Comparison of ENCODE assay signal across 8 cellular contexts in genomic region chr16:28188085-28188916, GRCh38. TPM values are rescaled to one million over a fixed set of nuclear protein-coding genes. Genes with fewer than 3 reads are reported as not detected.
DNase-seq lines count a peak whose midpoint lies in the region; ATAC-seq lines count a peak whose summit lies in the region.

No MANE protein-coding gene starts in this region.

- H3K4me1 ChIP-seq in BLaER1 treated with 17β-estradiol and CSF1 and Interleukin-3, amounts not matched to agents 10 nM and 100 nM: peaks cover 19 to 100% (median 58%) of the 10 kb centered on the region in 10 experiments
- no peaks in the 10 kb centered on the region; the same call in 1 of the 2 replicates for H3K4me1 ChIP-seq in SJCRH30

- peak overlapping the region; percentile 56 for H3K4me3 Mint-ChIP-seq in activated naive CD8-positive, alpha-beta T cell treated with anti-CD3 and anti-CD28 coated beads, Interleukin-2, amount 50 U/mL, for 24 hours

- peak overlapping the region in 9 of 11 experiments; percentile 39 to 93 (median 76); a peak in 17 of 22 replicates for H3K27ac ChIP-seq in BLaER1 treated with 17β-estradiol and CSF1 and Interleukin-3, amounts not matched to agents 10 nM and 100 nM
- H3K27ac ChIP-seq in SJCRH30: no peak overlapping the region

- H3K27ac Mint-ChIP-seq in activated naive CD8-positive, alpha-beta T cell treated with anti-CD3 and anti-CD28 coated beads, Interleukin-2, amount 50 U/mL, for 24 hours: peak overlapping the region; percentile 90

- peak overlapping the region in 10 of 11 experiments; percentile 4 to 94 (median 54); a peak in 16 of 22 replicates for H3K4me2 ChIP-seq in BLaER1 treated with 17β-estradiol and CSF1 and Interleukin-3, amounts not matched to agents 10 nM and 100 nM

- H4K20me1 ChIP-seq in BLaER1 treated with 17β-estradiol and CSF1 and Interleukin-3, amounts not matched to agents 10 nM and 100 nM: peaks cover 0 to 100% (median 90%) of the 10 kb centered on the region in 11 experiments; a peak in 19 of 22 replicates

- peaks cover 4% of the 10 kb centered on the region for H3K9me3 Mint-ChIP-seq in activated naive CD8-positive, alpha-beta T cell treated with anti-CD3 and anti-CD28 coated beads, Interleukin-2, amount 50 U/mL, for 24 hours

- H3K9ac ChIP-seq in BLaER1 treated with 17β-estradiol and CSF1 and Interleukin-3, amounts not matched to agents 10 nM and 100 nM: peak overlapping the region in 6 of 11 experiments; percentile 20 to 79 (median 64); a peak in 9 of 22 replicates

- peaks cover 0 to 24% (median 17%) of the 10 kb centered on the region in 11 experiments; a peak in 15 of 22 replicates for H3K9me3 ChIP-seq in BLaER1 treated with 17β-estradiol and CSF1 and Interleukin-3, amounts not matched to agents 10 nM and 100 nM (replicated peaks in 1 of 11)
- H3K9me3 ChIP-seq in SJCRH30 (replicated peaks): no peaks in the 10 kb centered on the region

- peaks cover 59% of the 10 kb centered on the region for H3K36me3 Mint-ChIP-seq in activated naive CD8-positive, alpha-beta T cell treated with anti-CD3 and anti-CD28 coated beads, Interleukin-2, amount 50 U/mL, for 24 hours (ENCODE audit: low read depth)

- peaks cover 4 to 88% (median 72%) of the 10 kb centered on the region in 11 experiments; a peak in 21 of 22 replicates for H3K36me3 ChIP-seq in BLaER1 treated with 17β-estradiol and CSF1 and Interleukin-3, amounts not matched to agents 10 nM and 100 nM
- peaks cover 18% of the 10 kb centered on the region; the same call in 1 of the 2 replicates for H3K36me3 ChIP-seq in SJCRH30

- no peak for DNase-seq in activated naive CD8-positive, alpha-beta T cell treated with anti-CD3 and anti-CD28 coated beads, Interleukin-2, amount 50 U/mL, for 24 hours
- DNase-seq in SJCRH30: no peak
- no peak for DNase-seq in stimulated activated CD4-positive, alpha-beta T cell treated with anti-CD3 and anti-CD28 coated beads, Interleukin-2, amount 100 ng/mL, for 48 hours
- no peak for DNase-seq in NK-92 (lab: John Stamatoyannopoulos, UW; ENCODE audit: unreplicated experiment)
- no peak for DNase-seq in hypothalamus (lab: John Stamatoyannopoulos, UW)

- H3K27me3 Mint-ChIP-seq in activated naive CD8-positive, alpha-beta T cell treated with anti-CD3 and anti-CD28 coated beads, Interleukin-2, amount 50 U/mL, for 24 hours: no peaks in the 10 kb centered on the region

- ATAC-seq in GM19397 (IDR thresholded peaks at IDR 0.05; ENCODE audit: unreplicated experiment) (peak; percentile 66), HG03280 (IDR thresholded peaks at IDR 0.05; ENCODE audit: unreplicated experiment) (peak; percentile 52)
- no peak for ATAC-seq in activated naive CD8-positive, alpha-beta T cell treated with anti-CD3 and anti-CD28 coated beads, Interleukin-2, amount 50 U/mL, for 24 hours

- peaks cover 94% of the 10 kb centered on the region for H3K4me1 Mint-ChIP-seq in activated naive CD8-positive, alpha-beta T cell treated with anti-CD3 and anti-CD28 coated beads, Interleukin-2, amount 50 U/mL, for 24 hours

- H3K27me3 ChIP-seq in BLaER1 treated with 17β-estradiol and CSF1 and Interleukin-3, amounts not matched to agents 10 nM and 100 nM: no peaks in the 10 kb centered on the region
- H3K27me3 ChIP-seq in SJCRH30: no peaks in the 10 kb centered on the region

- H3K4me3 ChIP-seq in BLaER1 treated with 17β-estradiol and CSF1 and Interleukin-3, amounts not matched to agents 10 nM and 100 nM: peak overlapping the region in 2 of 10 experiments; percentile 32; a peak in 2 of 20 replicates
- H3K4me3 ChIP-seq in SJCRH30: no peak overlapping the region

RNA-seq across cellular contexts. Expression of gene XPO6, which starts 23.5 kb away (rescaled TPM):
- 86.7 and 95.6 TPM in 2 replicates for total RNA-seq in SJCRH30 (2014; rRNA removed; shearing (Covaris generic))
